8 cellular contexts compared by ENCODE assay signal in the genomic region with DNA sequence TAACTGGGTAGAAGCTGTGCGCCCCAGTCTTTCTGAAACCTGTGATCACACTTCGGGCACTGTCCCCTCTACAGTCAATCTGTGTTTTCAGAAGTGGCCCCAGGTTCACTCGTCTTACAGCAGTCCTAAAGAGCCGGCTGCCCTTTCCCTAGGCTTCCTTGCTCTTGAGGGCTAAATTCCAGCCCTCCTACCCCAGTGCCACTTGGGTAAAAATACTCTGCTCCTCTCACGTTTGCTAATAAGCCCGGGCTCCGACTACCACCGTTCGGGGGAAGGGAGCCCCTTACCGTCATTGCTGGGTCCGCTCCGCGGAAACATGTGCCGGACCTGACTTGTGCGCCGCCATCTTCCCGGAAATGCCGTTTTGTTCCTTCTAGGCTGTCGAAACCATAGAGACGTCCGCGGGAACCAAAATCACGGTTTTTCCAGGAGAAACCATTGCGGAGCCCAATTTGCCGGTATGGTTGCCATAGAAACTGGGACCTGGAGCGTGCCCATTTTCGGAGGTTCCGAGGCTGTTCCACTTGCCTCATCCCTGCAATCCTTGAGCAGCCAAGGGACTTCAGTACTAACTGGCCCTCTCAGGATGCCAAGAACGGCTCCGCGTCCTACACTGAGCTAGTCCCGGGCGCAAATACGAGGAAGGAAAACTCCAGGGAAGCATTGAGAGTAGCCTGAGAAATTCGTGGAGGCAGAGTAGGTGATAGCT.
DNase-seq lines count a peak whose midpoint lies in the region; ATAC-seq and TF ChIP-seq lines count a peak whose summit lies in the region.

A gene (minus strand): TSS at position 358 of the 709 bp plus-strand sequence.

- peaks cover 18% of the 10 kb centered on the region for H3K36me3 Mint-ChIP-seq in nephron progenitor cell (ENCODE audit: low read depth)
- H3K36me3 Mint-ChIP-seq in stimulated activated naive CD8-positive, alpha-beta T cell treated with anti-CD3 and anti-CD28 coated beads, Interleukin-15, Interleukin-2, amounts not matched to agents 100 ng/mL and 50 ng/mL, for 24 hours (ENCODE audit: low read depth): peaks cover 39% of the 10 kb centered on the region

- H3K4me3 Mint-ChIP-seq in nephron progenitor cell: peak within 1 kb of the TSS; percentile 98
- peak within 1 kb of the TSS; percentile 93 for H3K4me3 Mint-ChIP-seq in stimulated activated naive CD8-positive, alpha-beta T cell treated with anti-CD3 and anti-CD28 coated beads, Interleukin-15, Interleukin-2, amounts not matched to agents 100 ng/mL and 50 ng/mL, for 24 hours

- peak; percentile 63 for ATAC-seq in GM19324 (IDR thresholded peaks at IDR 0.05; ENCODE audit: low FRiP score, unreplicated experiment)

- H3K9me2 ChIP-seq in Loucy (replicated peaks; ENCODE audit: low read depth, low read length): no peaks in the 10 kb centered on the region

- no peaks in the 10 kb centered on the region for H3K9me3 ChIP-seq in Loucy (ENCODE audit: insufficient read depth, low read depth, low read length)

- peak within 1 kb of the TSS; percentile 100 for H2AFZ ChIP-seq in Loucy (ENCODE audit: low read length)

- peaks cover 5% of the 10 kb centered on the region for H3K27me3 Mint-ChIP-seq in nephron progenitor cell (ENCODE audit: low read depth, poor library complexity)
- H3K27me3 Mint-ChIP-seq in stimulated activated naive CD8-positive, alpha-beta T cell treated with anti-CD3 and anti-CD28 coated beads, Interleukin-15, Interleukin-2, amounts not matched to agents 100 ng/mL and 50 ng/mL, for 24 hours: no peaks in the 10 kb centered on the region

- peak; percentile 59 to 69 for DNase-seq in AML-193 (lab: John Stamatoyannopoulos, UW)
- DNase-seq in SHP77 (lab: John Stamatoyannopoulos, UW): peak; percentile 90 to 93
- DNase-seq in activated effector memory CD4-positive, alpha-beta T cell treated with Interleukin-2 at 50 U/mL for 16 hours: peak; percentile 70
- peak; percentile 90 for DNase-seq in fibroblast of the conjunctiva (ENCODE audit: low read depth)
- peak; percentile 74 for DNase-seq in nephron progenitor cell

- no peaks in the 10 kb centered on the region for H3K27me3 ChIP-seq in Loucy (ENCODE audit: insufficient read depth, low read length, poor library complexity, severe bottlenecking)

- peak within 1 kb of the TSS; percentile 96 for H3K27ac Mint-ChIP-seq in nephron progenitor cell
- H3K27ac Mint-ChIP-seq in stimulated activated naive CD8-positive, alpha-beta T cell treated with anti-CD3 and anti-CD28 coated beads, Interleukin-15, Interleukin-2, amounts not matched to agents 100 ng/mL and 50 ng/mL, for 24 hours: peak within 1 kb of the TSS; percentile 98

- peak within 1 kb of the TSS; percentile 93 for H3K4me3 ChIP-seq in Loucy (ENCODE audit: low read length, poor library complexity, severe bottlenecking)

- peak within 1 kb of the TSS; percentile 90 for H3K4me2 ChIP-seq in Loucy (ENCODE audit: low read depth, low read length, poor library complexity, severe bottlenecking)

- TF ChIP-seq CTCF in Loucy (conservative IDR thresholded peaks at IDR 0.05; ENCODE audit: low read length) (no peak), nephron progenitor cell (IDR thresholded peaks at IDR 0.05) (no peak)

- no peaks in the 10 kb centered on the region for H3F3A ChIP-seq in Loucy (ENCODE audit: low read depth)

- H3K9ac ChIP-seq in Loucy (ENCODE audit: low read depth, low read length, poor library complexity, severe bottlenecking): peak within 1 kb of the TSS; percentile 78

- peaks cover 21% of the 10 kb centered on the region for H3K79me2 ChIP-seq in Loucy (ENCODE audit: insufficient read depth, low read length)

- peaks cover 31% of the 10 kb centered on the region for H3K4me1 Mint-ChIP-seq in nephron progenitor cell
- peaks cover 49% of the 10 kb centered on the region for H3K4me1 Mint-ChIP-seq in stimulated activated naive CD8-positive, alpha-beta T cell treated with anti-CD3 and anti-CD28 coated beads, Interleukin-15, Interleukin-2, amounts not matched to agents 100 ng/mL and 50 ng/mL, for 24 hours (ENCODE audit: low read depth)

- H3K9me3 Mint-ChIP-seq in nephron progenitor cell: no peaks in the 10 kb centered on the region
- no peaks in the 10 kb centered on the region for H3K9me3 Mint-ChIP-seq in stimulated activated naive CD8-positive, alpha-beta T cell treated with anti-CD3 and anti-CD28 coated beads, Interleukin-15, Interleukin-2, amounts not matched to agents 100 ng/mL and 50 ng/mL, for 24 hours

- peaks cover 19% of the 10 kb centered on the region; the same call in 1 of the 2 replicates for H3K36me3 ChIP-seq in Loucy (ENCODE audit: insufficient read depth, low read length)

- H4K20me1 ChIP-seq in Loucy (ENCODE audit: insufficient read depth, low read length, poor library complexity, severe bottlenecking): no peaks in the 10 kb centered on the region

- H3K4me1 ChIP-seq in Loucy (ENCODE audit: insufficient read depth, low read length, poor library complexity, severe bottlenecking): peaks cover 9% of the 10 kb centered on the region

Comparison
In these comparisons a context has a peak if more than half of its experiments do, and no peak if none do; other contexts are left out.
1. Peak in every context shown above with its lines: DNase-seq, ATAC-seq and H3K4me3 ChIP-seq.